ENCODE assay signal across 23 cellular contexts in the genomic region with DNA sequence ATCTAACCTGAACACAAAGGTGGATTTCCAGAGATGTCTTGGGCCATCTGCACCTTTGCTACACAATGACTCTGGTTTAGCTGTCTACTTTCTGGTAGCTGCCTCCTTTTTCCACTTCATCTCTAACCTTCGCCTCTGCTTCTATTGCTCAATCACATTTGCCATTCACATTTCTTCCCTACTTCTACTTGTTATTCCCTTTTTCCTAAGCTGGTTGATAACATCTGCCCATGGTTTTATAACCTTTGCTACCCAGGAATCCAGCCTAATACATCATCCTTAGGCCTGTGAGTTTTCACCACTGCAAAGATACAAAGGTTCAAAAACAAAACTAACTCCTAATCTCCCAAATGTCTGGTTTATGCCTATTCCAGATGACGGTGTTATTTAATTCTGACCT.
"Had no signal": no experiment of that assay in that cellular context is flagged by ENCODE, and none has a peak within 500 bp of the region (broad histone marks: within the 10 kb centered on the region; RNA-seq: fewer than 3 reads in every experiment).

No MANE protein-coding gene starts in this region.

- H3K4me3 Mint-ChIP-seq: activated CD4-positive, alpha-beta T cell treated with anti-CD3 and anti-CD28 coated beads, Interleukin-2, amount 10 ng/mL, durations not matched to agents 7 days and 5 days; activated naive CD8-positive, alpha-beta T cell; activated T-cell treated with anti-CD3 and anti-CD28 coated beads, Interleukin-2, amount 50 U/mL, for 72 hours; brain; central memory CD8-positive, alpha-beta T cell; immature natural killer cell; naive thymus-derived CD4-positive, alpha-beta T cell; stimulated activated naive CD8-positive, alpha-beta T cell treated with anti-CD3 and anti-CD28 coated beads, Interleukin-15, amount 100 ng/mL, for 72 hours had no signal

- H3K27ac Mint-ChIP-seq: activated CD4-positive, alpha-beta T cell treated with anti-CD3 and anti-CD28 coated beads, Interleukin-2, amount 10 ng/mL, durations not matched to agents 7 days and 5 days; activated naive CD8-positive, alpha-beta T cell; activated T-cell treated with anti-CD3 and anti-CD28 coated beads, Interleukin-2, amount 50 U/mL, for 72 hours; brain; immature natural killer cell; naive thymus-derived CD4-positive, alpha-beta T cell; stimulated activated naive CD8-positive, alpha-beta T cell treated with anti-CD3 and anti-CD28 coated beads, Interleukin-15, amount 100 ng/mL, for 72 hours had no signal

- H3K27me3 Mint-ChIP-seq: activated CD4-positive, alpha-beta T cell treated with anti-CD3 and anti-CD28 coated beads, Interleukin-2, amount 10 ng/mL, durations not matched to agents 7 days and 5 days; activated naive CD8-positive, alpha-beta T cell; brain; central memory CD8-positive, alpha-beta T cell; naive thymus-derived CD4-positive, alpha-beta T cell; stimulated activated naive CD8-positive, alpha-beta T cell treated with anti-CD3 and anti-CD28 coated beads, Interleukin-15, amount 100 ng/mL, for 72 hours had no signal

- ATAC-seq: activated T-cell treated with anti-CD3 and anti-CD28 coated beads, Interleukin-2, amount 50 U/mL, for 72 hours; foreskin keratinocyte; mucosa of descending colon; naive thymus-derived CD4-positive, alpha-beta T cell; stimulated activated naive CD8-positive, alpha-beta T cell treated with anti-CD3 and anti-CD28 coated beads, Interleukin-15, amount 100 ng/mL, for 72 hours; upper lobe of right lung had no signal

- DNase-seq: activated CD4-positive, alpha-beta T cell treated with anti-CD3 and anti-CD28 coated beads, Interleukin-2, amount 10 ng/mL, durations not matched to agents 7 days and 5 days; activated CD8-positive, alpha-beta memory T cell treated with anti-CD3 and anti-CD28 coated beads, Interleukin-2, amount 50 U/mL, for 48 hours; activated gamma-delta T cell; activated T-cell treated with anti-CD3 and anti-CD28 coated beads, Interleukin-2, amount 50 U/mL, for 72 hours; amygdala; cortex of kidney; effector CD4-positive, alpha-beta T cell; foreskin keratinocyte; head of caudate nucleus; immature natural killer cell; mucosa of descending colon; naive thymus-derived CD4-positive, alpha-beta T cell; posterior cingulate gyrus; stimulated activated CD4-positive, alpha-beta T cell treated with anti-CD3 and anti-CD28 coated beads, Interleukin-4, amount 100 ng/mL, for 4 hours; stimulated activated naive CD8-positive, alpha-beta T cell treated with anti-CD3 and anti-CD28 coated beads, Interleukin-15, amount 100 ng/mL, for 72 hours; T-helper 2 cell; testis; upper lobe of right lung had no signal

- H3K27ac ChIP-seq: foreskin keratinocyte, upper lobe of right lung had no signal

- H3K4me1 ChIP-seq: foreskin keratinocyte had no signal

- H3K36me3 ChIP-seq: neutrophil had no signal

- H3K4me3 ChIP-seq: mucosa of descending colon, skin epidermis, testis, upper lobe of right lung had no signal

- H3K9me3 Mint-ChIP-seq: activated CD4-positive, alpha-beta T cell treated with anti-CD3 and anti-CD28 coated beads, Interleukin-2, amount 10 ng/mL, durations not matched to agents 7 days and 5 days; activated T-cell treated with anti-CD3 and anti-CD28 coated beads, Interleukin-2, amount 50 U/mL, for 72 hours; central memory CD8-positive, alpha-beta T cell; immature natural killer cell; stimulated activated naive CD8-positive, alpha-beta T cell treated with anti-CD3 and anti-CD28 coated beads, Interleukin-15, amount 100 ng/mL, for 72 hours had no signal

- H3K9me3 ChIP-seq: mucosa of descending colon, neutrophil, testis, upper lobe of right lung had no signal

- H3K27me3 ChIP-seq: foreskin keratinocyte, neutrophil, testis, upper lobe of right lung had no signal
